ENCODE assay signal across 2 cellular contexts in genomic region chr5:61311836-61312808, GRCh38.
TF ChIP-seq lines count a peak whose summit lies in the region.

No MANE protein-coding gene starts in this region.

TF ChIP-seq in HCT116, 20 proteins besides CTCF, POLR2A, EP300 and RAD21:
- TF ChIP-seq REST (IDR thresholded peaks at IDR 0.05; ENCODE audit: low read depth), result no peak
- no peak for TF ChIP-seq SRF (IDR thresholded peaks at IDR 0.05; ENCODE audit: low read depth)
- no peak for TF ChIP-seq ATF3 (IDR thresholded peaks at IDR 0.05)
- no peak for TF ChIP-seq CBX3 (IDR thresholded peaks at IDR 0.05; ENCODE audit: low read depth)

TF ChIP-seq in SK-N-SH, 30 proteins besides CTCF, POLR2A, EP300 and RAD21 (continued from another document):
- TF ChIP-seq PBX3 (IDR thresholded peaks at IDR 0.05) (no peak; the same call in 1 of the 2 replicates), ZBTB33 (IDR thresholded peaks at IDR 0.05; ENCODE audit: borderline replicate concordance, low read depth) (no peak), GATA2 (CRISPR knock-in tag; IDR thresholded peaks at IDR 0.05) (no peak), JUND (IDR thresholded peaks at IDR 0.05) (peak; percentile 47; the same call in 1 of the 2 replicates), MAX (IDR thresholded peaks at IDR 0.05; ENCODE audit: low read depth) (no peak), SMC3 (IDR thresholded peaks at IDR 0.05; ENCODE audit: low read depth, low read length) (no peak), FOXM1 (IDR thresholded peaks at IDR 0.05; ENCODE audit: low read depth) (no peak), MXI1 (IDR thresholded peaks at IDR 0.05; ENCODE audit: low read depth, low read length) (no peak), RCOR1 (IDR thresholded peaks at IDR 0.05; ENCODE audit: low read length) (no peak), RFX5 (IDR thresholded peaks at IDR 0.05; ENCODE audit: low read length) (no peak), REST (IDR thresholded peaks at IDR 0.05; ENCODE audit: low read depth, low read length) (no peak)
